In genomic region chr18:37578886-37579513, GRCh38 we compare ENCODE assay signal across 8 cellular contexts. TPM values are rescaled to one million over a fixed set of nuclear protein-coding genes. Genes with fewer than 3 reads are reported as not detected.
DNase-seq lines count a peak whose midpoint lies in the region; ATAC-seq, FAIRE-seq and TF ChIP-seq lines count a peak whose summit lies in the region.

No MANE protein-coding gene starts in this region.

- H3K9me3 Mint-ChIP-seq in CD14-positive monocyte: peaks cover 0 to 5% (median 0%) of the 10 kb centered on the region in 7 donors
- no peaks in the 10 kb centered on the region for H3K9me3 Mint-ChIP-seq in activated T-cell treated with anti-CD3 and anti-CD28 coated beads, Interleukin-2, amount 50 U/mL, for 24 hours

- no peak overlapping the region for H3K4me2 ChIP-seq in neural cell (ENCODE audit: low read length)

- no peaks in the 10 kb centered on the region for H3K4me1 Mint-ChIP-seq in CD14-positive monocyte
- no peaks in the 10 kb centered on the region for H3K4me1 Mint-ChIP-seq in activated T-cell treated with anti-CD3 and anti-CD28 coated beads, Interleukin-2, amount 50 U/mL, for 24 hours (ENCODE audit: low read depth)

- H3K36me3 ChIP-seq in bronchial epithelial cell (ENCODE audit: control insufficient read depth, insufficient read depth, low read length): no peaks in the 10 kb centered on the region
- no peaks in the 10 kb centered on the region for H3K36me3 ChIP-seq in neural cell (ENCODE audit: insufficient read depth, low read length)

- TF ChIP-seq RAD21 in neural cell (conservative IDR thresholded peaks at IDR 0.05): peak; percentile 75

- DNase-seq in CD14-positive monocyte (ENCODE audit: low spot score) (no peak), M059J (ENCODE audit: low read depth) (peak; percentile 16), bronchial epithelial cell (ENCODE audit: low read depth) (peak; percentile 51)
- no peak for DNase-seq in activated T-cell treated with anti-CD3 and anti-CD28 coated beads, Interleukin-2, amount 50 U/mL, for 24 hours

- H4K20me1 ChIP-seq in neural cell (ENCODE audit: insufficient read depth): no peaks in the 10 kb centered on the region

- FAIRE-seq in bronchial epithelial cell (lab: Jason Lieb, UNC): peak; percentile 72

- no peak for TF ChIP-seq CTCF in CD14-positive monocyte (IDR thresholded peaks at IDR 0.05)
- TF ChIP-seq CTCF in bronchial epithelial cell (IDR thresholded peaks at IDR 0.05; ENCODE audit: insufficient read depth, low read length, severe bottlenecking): peak; percentile 44
- peak; percentile 83 for TF ChIP-seq CTCF in neural cell (IDR thresholded peaks at IDR 0.05; ENCODE audit: poor library complexity, severe bottlenecking)

- H3K27ac ChIP-seq in neural cell (ENCODE audit: low read length): no peak overlapping the region

- no peak overlapping the region for H2AFZ ChIP-seq in neural cell (ENCODE audit: low read depth, low read length)

- H3K27me3 Mint-ChIP-seq in CD14-positive monocyte (ENCODE audit: low read depth in 3 of 3): peaks cover 5 to 14% (median 8%) of the 10 kb centered on the region in 3 donors
- peaks cover 14% of the 10 kb centered on the region for H3K27me3 Mint-ChIP-seq in activated T-cell treated with anti-CD3 and anti-CD28 coated beads, Interleukin-2, amount 50 U/mL, for 24 hours

- H3K36me3 Mint-ChIP-seq in CD14-positive monocyte: no peaks in the 10 kb centered on the region
- no peaks in the 10 kb centered on the region for H3K36me3 Mint-ChIP-seq in activated T-cell treated with anti-CD3 and anti-CD28 coated beads, Interleukin-2, amount 50 U/mL, for 24 hours (ENCODE audit: low read depth)

- H3K4me3 Mint-ChIP-seq in CD14-positive monocyte: peak overlapping the region; percentile 31 to 42
- H3K4me3 Mint-ChIP-seq in activated T-cell treated with anti-CD3 and anti-CD28 coated beads, Interleukin-2, amount 50 U/mL, for 24 hours: no peak overlapping the region

- H3F3A ChIP-seq in neural cell (ENCODE audit: insufficient read depth, low read length, poor library complexity, severe bottlenecking): no peaks in the 10 kb centered on the region

- intact Hi-C loops in CD14-positive monocyte (cut with micrococcal nuclease): no loop called here

- no peak overlapping the region for H3K9ac ChIP-seq in neural cell (ENCODE audit: low read length)

- no peak for TF ChIP-seq EP300 in neural cell (conservative IDR thresholded peaks at IDR 0.05; ENCODE audit: poor library complexity, severe bottlenecking)

- no peaks in the 10 kb centered on the region for H3K79me2 ChIP-seq in neural cell (replicated peaks; ENCODE audit: insufficient read depth, low read length)

- H3K4me3 ChIP-seq in bronchial epithelial cell (ENCODE audit: low read depth, low read length) (no peak overlapping the region), neural cell (ENCODE audit: low read length) (no peak overlapping the region)

- H3K27me3 ChIP-seq in bronchial epithelial cell (ENCODE audit: control insufficient read depth, insufficient read depth, low read length) (no peaks in the 10 kb centered on the region), neural cell (ENCODE audit: insufficient read depth, low read depth, low read length) (no peaks in the 10 kb centered on the region)

- no peaks in the 10 kb centered on the region for H3K9me3 ChIP-seq in neural cell (ENCODE audit: low read length)

- ATAC-seq in GM19324 (IDR thresholded peaks at IDR 0.05; ENCODE audit: low FRiP score, unreplicated experiment): peak; percentile 49
- no peak for ATAC-seq in HG03139 (IDR thresholded peaks at IDR 0.05; ENCODE audit: unreplicated experiment)
- ATAC-seq in HG02588 (IDR thresholded peaks at IDR 0.05; ENCODE audit: unreplicated experiment): no peak

- H3K27ac Mint-ChIP-seq in CD14-positive monocyte: peak overlapping the region in 1 of 7 donors; percentile 38
- no peak overlapping the region for H3K27ac Mint-ChIP-seq in activated T-cell treated with anti-CD3 and anti-CD28 coated beads, Interleukin-2, amount 50 U/mL, for 24 hours

- H3K9me2 ChIP-seq in neural cell (ENCODE audit: insufficient read depth, low read length): no peaks in the 10 kb centered on the region

TF ChIP-seq in neural cell, 6 proteins besides CTCF, POLR2A, EP300 and RAD21:
- TF ChIP-seq POLR2AphosphoS5 (IDR thresholded peaks at IDR 0.05): no peak
- TF ChIP-seq EZH2 (IDR thresholded peaks at IDR 0.05; ENCODE audit: borderline replicate concordance, insufficient read depth, low read length, poor library complexity, severe bottlenecking): no peak
- no peak for TF ChIP-seq TAF1 (IDR thresholded peaks at IDR 0.05; ENCODE audit: low read depth)
- TF ChIP-seq MXI1 (conservative IDR thresholded peaks at IDR 0.05; ENCODE audit: poor library complexity, severe bottlenecking): peak; percentile 30
- TF ChIP-seq REST (IDR thresholded peaks at IDR 0.05; ENCODE audit: borderline replicate concordance): no peak
- peak; percentile 65 for TF ChIP-seq SMC3 (conservative IDR thresholded peaks at IDR 0.05; ENCODE audit: poor library complexity)

RNA-seq across cellular contexts. Expression of gene CELF4, which starts 13.4 kb away (rescaled TPM):
- polyA plus RNA-seq in CD14-positive monocyte (not detected), neural cell (191 and 206 TPM in 2 replicates)
- total RNA-seq in M059J (2014; rRNA removed; shearing (Covaris generic)): not detected in 2 replicates
- 0.13 TPM in 1 of 2 replicates, not detected in the other for total RNA-seq in bronchial epithelial cell
- 171 and 217 TPM in 2 replicates for polyA minus RNA-seq in neural cell

Comparison
In these comparisons a context has a peak if more than half of its experiments do, and no peak if none do; other contexts are left out.
1. DNase-seq: peak in M059J (single experiment) and bronchial epithelial cell (single experiment); none in CD14-positive monocyte (single experiment) and activated T-cell treated with anti-CD3 and anti-CD28 coated beads, Interleukin-2, amount 50 U/mL, for 24 hours (single experiment).